17 cellular contexts compared by ENCODE assay signal in genomic region chr10:99809481-99809880, GRCh38. TPM values are rescaled to one million over a fixed set of nuclear protein-coding genes. Genes with fewer than 3 reads are reported as not detected.
DNase-seq lines count a peak whose midpoint lies in the region; ATAC-seq and TF ChIP-seq lines count a peak whose summit lies in the region.
"Had no signal": no experiment of that assay in that cellular context is flagged by ENCODE, and none has a peak within 500 bp of the region (broad histone marks: within the 10 kb centered on the region; RNA-seq: fewer than 3 reads in every experiment).

No MANE protein-coding gene starts in this region.

- DNase-seq in upper lobe of left lung (no peak), NCI-H2196 treated with DMSO at 0.1 percent for 48 hours (lab: John Stamatoyannopoulos, UW; ENCODE audit: unreplicated experiment) (no peak), NCI-H1092 (lab: John Stamatoyannopoulos, UW) (no peak), caudate nucleus (lab: John Stamatoyannopoulos, UW) (no peak)
- DNase-seq: BE2C; CD8-positive, alpha-beta T cell; DMS79 treated with DMSO at 0.1 percent for 48 hours; GDM1; KG1; NCI-H1048; NCI-H1694 had no signal

- TF ChIP-seq EP300 in gastroesophageal sphincter (IDR thresholded peaks at IDR 0.05) (no peak), upper lobe of left lung (IDR thresholded peaks at IDR 0.05) (no peak)

- H3K4me3 ChIP-seq in gastroesophageal sphincter, result no peak overlapping the region
- no peak overlapping the region for H3K4me3 ChIP-seq in rectal smooth muscle tissue (ENCODE audit: low read length)
- no peak overlapping the region for H3K4me3 ChIP-seq in upper lobe of left lung

- 69% methylated on average over 2 of the region's 2 CpGs; no CpG with 5 or more reads in 1 of the 2 donors for WGBS in gastroesophageal sphincter (ENCODE audit: low coverage in 1 of 2), 2 donors
- WGBS in upper lobe of left lung, 2 donors, result 63 to 88% methylated on average over 2 of the region's 2 CpGs

- TF ChIP-seq CTCF in gastroesophageal sphincter (IDR thresholded peaks at IDR 0.05), result no peak
- no peak for TF ChIP-seq CTCF in upper lobe of left lung (IDR thresholded peaks at IDR 0.05)

- H3K4me1 ChIP-seq in gastroesophageal sphincter (peaks cover 0 to 10% (median 3%) of the 10 kb centered on the region in 3 donors), rectal smooth muscle tissue (ENCODE audit: control insufficient read depth, insufficient read depth, low read length) (no peaks in the 10 kb centered on the region), upper lobe of left lung (peaks cover 0 to 6% (median 3%) of the 10 kb centered on the region in 4 donors)
- H3K4me1 ChIP-seq: BE2C had no signal

- no peak for ATAC-seq in gastroesophageal sphincter
- ATAC-seq in upper lobe of left lung (ENCODE audit: low FRiP score in 2 of 2), result no peak
- ATAC-seq in GM18907 (IDR thresholded peaks at IDR 0.05; ENCODE audit: unreplicated experiment), result no peak
- ATAC-seq: CD8-positive, alpha-beta T cell; HCT116 had no signal

- H3K27me3 ChIP-seq in gastroesophageal sphincter, result no peaks in the 10 kb centered on the region
- H3K27me3 ChIP-seq in rectal smooth muscle tissue (ENCODE audit: control insufficient read depth, insufficient read depth, low read length), result no peaks in the 10 kb centered on the region
- no peaks in the 10 kb centered on the region for H3K27me3 ChIP-seq in upper lobe of left lung
- H3K27me3 ChIP-seq: BE2C had no signal

- no peak overlapping the region for H3K9ac ChIP-seq in rectal smooth muscle tissue (ENCODE audit: low read length)

- H3K9me3 ChIP-seq in gastroesophageal sphincter (no peaks in the 10 kb centered on the region), upper lobe of left lung (no peaks in the 10 kb centered on the region)
- H3K9me3 ChIP-seq: BE2C had no signal

- H3K27ac ChIP-seq in angular gyrus (ENCODE audit: low read depth, low read length) (peak overlapping the region; percentile 31), gastroesophageal sphincter (peak overlapping the region; percentile 50 to 71 (median 64)), rectal smooth muscle tissue (ENCODE audit: low read depth, low read length) (peak overlapping the region; percentile 2), upper lobe of left lung (peak overlapping the region in 3 of 4 donors; percentile 12 to 37 (median 23)), caudate nucleus (ENCODE audit: low read depth, low read length) (no peak overlapping the region)
- H3K27ac ChIP-seq: HL-60 had no signal

- TF ChIP-seq POLR2A in gastroesophageal sphincter (IDR thresholded peaks at IDR 0.05) (no peak), upper lobe of left lung (IDR thresholded peaks at IDR 0.05) (no peak)

- H3K36me3 ChIP-seq in gastroesophageal sphincter, result no peaks in the 10 kb centered on the region
- H3K36me3 ChIP-seq in rectal smooth muscle tissue (ENCODE audit: control insufficient read depth, insufficient read depth, low read length), result peaks cover 3% of the 10 kb centered on the region
- no peaks in the 10 kb centered on the region for H3K36me3 ChIP-seq in upper lobe of left lung
- H3K36me3 ChIP-seq: BE2C had no signal

RNA-seq across cellular contexts. Expression of gene ABCC2, which starts 27.0 kb away (rescaled TPM):
- 1 to 10 TPM in 1 of 4 donors, under 1 TPM in 3; 0.46 to 1.5 (median 0.73) TPM for total RNA-seq in gastroesophageal sphincter
- total RNA-seq in upper lobe of left lung, result 1 to 10 TPM in 5 of 6 donors, under 1 TPM in 1; 0.46 to 5.2 (median 1.7) TPM
